In the genomic region with DNA sequence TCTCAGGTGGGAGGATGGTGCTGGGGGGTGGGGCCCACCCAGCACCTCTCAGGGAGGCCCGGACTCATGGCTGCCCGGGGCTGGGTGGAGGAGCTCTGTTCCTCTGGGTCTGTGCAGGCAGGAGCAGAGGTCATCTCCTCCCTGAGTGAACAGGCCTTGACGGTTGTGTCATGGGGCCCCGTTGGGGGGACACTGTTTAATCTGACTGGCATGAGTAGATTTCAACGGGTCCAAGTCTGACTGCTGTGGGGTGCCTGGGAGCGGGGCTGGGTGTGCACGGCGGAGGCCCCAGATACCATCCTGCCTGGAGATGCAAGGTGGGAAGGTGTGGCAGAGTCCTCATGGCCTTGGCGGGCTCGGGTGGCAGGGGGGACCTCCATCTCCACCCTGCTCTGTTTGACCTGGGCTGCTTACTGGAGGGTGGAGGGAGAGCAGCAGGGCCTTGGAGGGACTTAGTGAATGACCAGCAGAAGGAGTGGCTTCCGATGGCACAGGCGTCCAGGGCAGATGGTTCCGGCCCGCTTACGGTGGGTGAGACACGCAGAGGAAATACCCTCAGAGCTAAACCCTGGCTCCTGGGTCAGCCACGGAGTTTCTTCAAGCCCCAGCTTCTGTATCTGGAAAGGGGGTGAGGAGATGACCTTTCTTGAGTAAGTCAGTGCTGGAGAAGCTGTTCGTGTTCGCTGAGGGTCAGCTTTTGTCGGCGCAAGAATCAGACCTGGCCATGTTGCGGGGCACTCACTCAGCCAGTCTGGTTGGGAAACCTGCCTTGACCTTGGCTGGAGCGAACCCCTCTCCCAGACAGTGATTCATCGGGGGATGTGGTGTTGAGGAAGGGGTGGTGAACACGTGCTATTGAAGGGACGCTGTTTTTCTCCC, we compare ENCODE assay signal across 17 cellular contexts. TPM values are rescaled to one million over a fixed set of nuclear protein-coding genes. Genes with fewer than 3 reads are reported as not detected.
"Had no signal": no experiment of that assay in that cellular context is flagged by ENCODE, and none has a peak within 500 bp of the region (broad histone marks: within the 10 kb centered on the region; RNA-seq: fewer than 3 reads in every experiment).

No MANE protein-coding gene starts in this region.

- H3K27ac Mint-ChIP-seq: activated naive CD4-positive, alpha-beta T cell treated with anti-CD3 and anti-CD28 coated beads, Interleukin-2, amount 50 U/mL, for 24 hours; activated T-helper 2 cell treated with anti-CD3 and anti-CD28 coated beads, Interferon-gamma antibody, Interleukin-2, Interleukin-4, amounts not matched to agents 10 μg/mL and 5 μg/mL and 100 μg/mL, durations not matched to agents 14 hours and 24 hours and 36 hours; stimulated activated naive B cell treated with anti-CD40 and anti-IgM and Interleukin-4, amounts not matched to agents 10 μg/mL and 1 μg/mL and 100 μg/mL, for 72 hours had no signal

- H3K9me3 Mint-ChIP-seq: activated T-helper 2 cell treated with anti-CD3 and anti-CD28 coated beads, Interferon-gamma antibody, Interleukin-2, Interleukin-4, amounts not matched to agents 10 μg/mL and 5 μg/mL and 100 μg/mL, durations not matched to agents 14 hours and 24 hours and 36 hours had no signal

- FAIRE-seq: endometrium, islet of Langerhans had no signal

- H3K4me3 Mint-ChIP-seq: activated naive CD4-positive, alpha-beta T cell treated with anti-CD3 and anti-CD28 coated beads, Interleukin-2, amount 50 U/mL, for 24 hours; naive thymus-derived CD8-positive, alpha-beta T cell; stimulated activated naive B cell treated with anti-CD40 and anti-IgM and Interleukin-4, amounts not matched to agents 10 μg/mL and 1 μg/mL and 100 μg/mL, for 72 hours had no signal

- H3K36me3 ChIP-seq: adrenal gland, gastroesophageal sphincter, left lung, sigmoid colon, thyroid gland, vagina had no signal

- H3K4me1 Mint-ChIP-seq: activated naive CD4-positive, alpha-beta T cell treated with anti-CD3 and anti-CD28 coated beads, Interleukin-2, amount 50 U/mL, for 24 hours had no signal

- H3K4me1 ChIP-seq: adrenal gland, gastroesophageal sphincter, left lung, psoas muscle, sigmoid colon, thyroid gland, vagina had no signal

- H3K4me3 ChIP-seq: adrenal gland, gastroesophageal sphincter, left lung, psoas muscle, sigmoid colon, thyroid gland, vagina had no signal

- H3K27me3 Mint-ChIP-seq: activated naive CD4-positive, alpha-beta T cell treated with anti-CD3 and anti-CD28 coated beads, Interleukin-2, amount 50 U/mL, for 24 hours had no signal

- H3K27ac ChIP-seq: adrenal gland, gastroesophageal sphincter, left lung, psoas muscle, sigmoid colon, thyroid gland, vagina had no signal

- H3K9me3 ChIP-seq: adrenal gland, left lung, sigmoid colon, thyroid gland, vagina had no signal

- DNase-seq: activated CD4-positive, CD25-positive, alpha-beta regulatory T cell treated with anti-CD3 and anti-CD28 coated beads, Interleukin-2, amount 50 U/mL, for 72 hours; activated T-cell treated with anti-CD3 and anti-CD28 coated beads for 4 hours; adrenal gland; left lung; mammary epithelial cell; naive thymus-derived CD8-positive, alpha-beta T cell; psoas muscle; stimulated activated CD4-positive, alpha-beta T cell treated with anti-CD3 and anti-CD28 coated beads, Interleukin-2, amount 100 ng/mL, for 24 hours; stimulated activated naive B cell treated with anti-CD40 and anti-IgM and Interleukin-4, amounts not matched to agents 10 μg/mL and 1 μg/mL and 100 μg/mL, for 72 hours; thyroid gland had no signal

- H3K27me3 ChIP-seq: left lung, thyroid gland, vagina had no signal

- ATAC-seq: gastroesophageal sphincter; left lung; naive thymus-derived CD8-positive, alpha-beta T cell; psoas muscle; stimulated activated naive B cell treated with anti-CD40 and anti-IgM and Interleukin-4, amounts not matched to agents 10 μg/mL and 1 μg/mL and 100 μg/mL, for 72 hours had no signal

RNA-seq across cellular contexts. Expression of a gene that starts 48.8 kb away (rescaled TPM):
- polyA plus RNA-seq: mammary epithelial cell had no signal
